Comparison of ENCODE assay signal across 33 cellular contexts in the genomic region with DNA sequence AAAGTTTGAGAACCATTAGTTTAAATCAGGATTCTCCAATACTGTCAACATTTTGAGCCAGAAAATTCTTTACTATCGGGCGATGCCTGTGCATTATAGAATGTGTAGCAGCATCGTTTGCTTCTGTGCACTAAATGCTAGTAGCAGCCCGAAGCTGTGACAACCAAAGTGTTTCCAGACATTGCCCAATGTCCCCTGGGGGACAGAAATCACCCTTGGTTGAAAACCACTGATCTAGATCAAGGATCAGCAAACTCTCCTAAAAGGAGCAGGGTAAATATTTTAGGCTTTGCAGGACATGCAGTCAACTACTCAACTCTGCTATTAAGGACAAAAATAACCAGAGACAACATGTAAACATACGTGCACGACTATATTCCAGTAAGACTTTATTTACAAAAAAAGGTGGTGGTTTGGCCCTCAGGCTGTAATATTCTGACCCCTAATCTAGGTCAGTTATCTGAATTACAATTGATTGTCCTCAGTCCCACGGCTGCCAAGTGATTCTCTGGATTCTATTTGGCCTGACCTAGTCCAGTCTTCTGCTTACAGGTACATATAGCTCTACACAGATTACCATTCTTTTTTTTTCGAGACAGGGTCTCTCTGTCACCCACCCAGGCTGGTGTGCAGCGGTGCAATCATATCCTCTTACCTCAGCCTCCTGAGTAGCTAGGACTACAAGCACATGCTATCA.
"Had no signal": no experiment of that assay in that cellular context is flagged by ENCODE, and none has a peak within 500 bp of the region (broad histone marks: within the 10 kb centered on the region; RNA-seq: fewer than 3 reads in every experiment).

No MANE protein-coding gene starts in this region.

- H3K27ac Mint-ChIP-seq: activated B cell treated with CpG ODN at 0.5 μM for 24 hours; activated CD8-positive, alpha-beta T cell treated with anti-CD3 and anti-CD28 coated beads for 36 hours; activated naive CD8-positive, alpha-beta T cell treated with anti-CD3 and anti-CD28 coated beads for 36 hours; activated T-cell treated with anti-CD3 and anti-CD28 coated beads, Interleukin-2, amount 50 U/mL, for 72 hours; activated T-helper 17 cell treated with anti-CD3 and anti-CD28 coated beads, Interleukin-2, amount 50 U/mL, for 72 hours had no signal

- H3K4me3 Mint-ChIP-seq: activated B cell treated with CpG ODN at 0.5 μM for 24 hours; activated CD8-positive, alpha-beta T cell treated with anti-CD3 and anti-CD28 coated beads for 36 hours; activated naive CD8-positive, alpha-beta T cell treated with anti-CD3 and anti-CD28 coated beads for 36 hours; activated T-cell treated with anti-CD3 and anti-CD28 coated beads, Interleukin-2, amount 50 U/mL, for 72 hours; activated T-helper 17 cell treated with anti-CD3 and anti-CD28 coated beads, Interleukin-2, amount 50 U/mL, for 72 hours had no signal

- H3K36me3 ChIP-seq: brain microvascular endothelial cell had no signal

- H3K27me3 ChIP-seq: brain microvascular endothelial cell had no signal

- DNase-seq: activated B cell treated with CpG ODN at 0.5 μM for 24 hours; activated CD4-positive, alpha-beta T cell treated with anti-CD3 and anti-CD28 coated beads for 4 hours; activated CD4-positive, alpha-beta T cell treated with anti-CD3 and anti-CD28 coated beads, Interleukin-2, amount 50 U/mL, for 4 hours; activated CD4-positive, CD25-positive, alpha-beta regulatory T cell treated with anti-CD3 and anti-CD28 coated beads, Interleukin-2, amount 50 U/mL, for 72 hours; activated CD8-positive, alpha-beta T cell treated with anti-CD3 and anti-CD28 coated beads for 36 hours; activated effector memory CD4-positive, alpha-beta T cell treated with anti-CD3 and anti-CD28 coated beads, Interleukin-2, amount 50 U/mL, for 16 hours; activated naive CD4-positive, alpha-beta T cell; activated naive CD4-positive, alpha-beta T cell treated with anti-CD3 and anti-CD28 coated beads, Interleukin-2, amount 50 U/mL, for 16 hours; activated naive CD8-positive, alpha-beta T cell treated with anti-CD3 and anti-CD28 coated beads for 36 hours; activated T-cell treated with anti-CD3 and anti-CD28 coated beads, Interleukin-2, amount 50 U/mL, for 1 hour; activated T-cell treated with anti-CD3 and anti-CD28 coated beads, Interleukin-2, amount 50 U/mL, for 72 hours; amniotic stem cell; aorta; brain microvascular endothelial cell; central memory CD4-positive, alpha-beta T cell; MM.1S; NCI-H1048; NCI-H1105 treated with DMSO at 0.1 percent for 48 hours; NCI-H1436; NCI-H1694 treated with DMSO at 0.1 percent for 48 hours; NCI-H2029; NCI-H2171; NCI-H510A; NCI-H526; NCI-H748 treated with DMSO at 0.1 percent for 48 hours; NK-92 treated with Interleukin-12 subunit alpha and Interleukin-12 subunit beta, amount 100 ng/mL, for 24 hours; PC-9; SW 1271; T-helper 1 cell; T-helper 2 cell; T1000 had no signal

- H3K27ac ChIP-seq: brain microvascular endothelial cell, PC-9, RWPE1 had no signal

- H3K27me3 Mint-ChIP-seq: activated B cell treated with CpG ODN at 0.5 μM for 24 hours; activated CD8-positive, alpha-beta T cell treated with anti-CD3 and anti-CD28 coated beads for 36 hours; activated naive CD8-positive, alpha-beta T cell treated with anti-CD3 and anti-CD28 coated beads for 36 hours; activated T-helper 17 cell treated with anti-CD3 and anti-CD28 coated beads, Interleukin-2, amount 50 U/mL, for 72 hours had no signal

- H3K9me3 Mint-ChIP-seq: activated B cell treated with CpG ODN at 0.5 μM for 24 hours; activated CD8-positive, alpha-beta T cell treated with anti-CD3 and anti-CD28 coated beads for 36 hours; activated naive CD8-positive, alpha-beta T cell treated with anti-CD3 and anti-CD28 coated beads for 36 hours; activated T-cell treated with anti-CD3 and anti-CD28 coated beads, Interleukin-2, amount 50 U/mL, for 72 hours; activated T-helper 17 cell treated with anti-CD3 and anti-CD28 coated beads, Interleukin-2, amount 50 U/mL, for 72 hours had no signal

- H3K4me3 ChIP-seq: PC-9 had no signal

- H3K4me2 ChIP-seq: PC-9 had no signal
